Comparison of ENCODE assay signal across 9 cellular contexts in genomic region chr20:51446656-51447055, GRCh38.
DNase-seq lines count a peak whose midpoint lies in the region; ATAC-seq and TF ChIP-seq lines count a peak whose summit lies in the region.
"Had no signal": no experiment of that assay in that cellular context is flagged by ENCODE, and none has a peak within 500 bp of the region (broad histone marks: within the 10 kb centered on the region; RNA-seq: fewer than 3 reads in every experiment).

No MANE protein-coding gene starts in this region.

- H3K4me1 Mint-ChIP-seq in brain = peaks cover 57% of the 10 kb centered on the region

- peaks cover 3% of the 10 kb centered on the region for H3K36me3 ChIP-seq in cardiac muscle cell
- peaks cover 0 to 3% of the 10 kb centered on the region in 2 donors for H3K36me3 ChIP-seq in lung (ENCODE audit: control insufficient read depth in 2 of 2, insufficient read depth in 2 of 2, low read length in 2 of 2)
- no peaks in the 10 kb centered on the region for H3K36me3 ChIP-seq in aorta (ENCODE audit: control insufficient read depth in 1 of 2, insufficient read depth in 2 of 2, low read length in 1 of 2)

- peaks cover 0 to 3% (median 0%) of the 10 kb centered on the region in 5 experiments for H3K9me3 Mint-ChIP-seq in brain

- WGBS in lung, 2 donors = 72 to 86% methylated on average over 10 of the region's 10 CpGs
- WGBS in aorta, 2 donors = 20 to 23% methylated on average over 10 of the region's 10 CpGs

- no peaks in the 10 kb centered on the region for H3K27me3 ChIP-seq in cardiac muscle cell
- H3K27me3 ChIP-seq in lung (ENCODE audit: control insufficient read depth, insufficient read depth) = no peaks in the 10 kb centered on the region
- no peaks in the 10 kb centered on the region for H3K27me3 ChIP-seq in aorta (ENCODE audit: control insufficient read depth in 1 of 2, insufficient read depth in 2 of 2, low read length in 1 of 2)
- H3K27me3 ChIP-seq: BLaER1 had no signal

- H3K4me3 ChIP-seq in cardiac muscle cell (no peak overlapping the region), lung (no peak overlapping the region), aorta (ENCODE audit: low read length in 2 of 2) (no peak overlapping the region)
- H3K4me3 ChIP-seq: BLaER1 had no signal

- no peak overlapping the region for H3K4me3 Mint-ChIP-seq in brain

- intact Hi-C loops in left ventricle myocardium superior (cut with micrococcal nuclease) = no loop called here
- intact Hi-C loops in aorta (cut with DNase I) = loop anchor here in 1 of 2 donors (5.0 kb wide), 1 partner anchor 116 kb away; no protein-coding TSS in a partner anchor

- peaks cover 14% of the 10 kb centered on the region for H3K27me3 Mint-ChIP-seq in brain

- TF ChIP-seq POLR2A in GM18505 (IDR thresholded peaks at IDR 0.05; ENCODE audit: borderline replicate concordance, extremely low read depth, insufficient read depth, insufficient read length) = no peak

- no peaks in the 10 kb centered on the region for H3K36me3 Mint-ChIP-seq in brain

- TF ChIP-seq CTCF in cardiac muscle cell (IDR thresholded peaks at IDR 0.05; ENCODE audit: low read depth, low read length) (no peak), brain (conservative IDR thresholded peaks at IDR 0.05) (no peak), lung (IDR thresholded peaks at IDR 0.05; ENCODE audit: control extremely low read depth, extremely low read depth) (no peak)

- H3K27ac Mint-ChIP-seq in brain = peak overlapping the region in 3 of 5 experiments; percentile 72 to 88 (median 84)

- DNase-seq in cardiac muscle cell (ENCODE audit: low read depth in 1 of 2, low spot score in 1 of 2) (peak in 1 of 2 donors; percentile 60), left ventricle myocardium superior (no peak), lung (ENCODE audit: low spot score) (peak; percentile 38), aorta (no peak)
- no peak for DNase-seq in stimulated activated naive CD4-positive, alpha-beta T cell treated with Interleukin-2 at 50 U/mL for 16 hours (lab: John Stamatoyannopoulos, UW)

- peaks cover 38% of the 10 kb centered on the region for H3K4me1 ChIP-seq in cardiac muscle cell (ENCODE audit: low read depth)
- H3K4me1 ChIP-seq in lung (ENCODE audit: control insufficient read depth in 2 of 2, insufficient read depth in 2 of 2, low read length in 2 of 2) = peaks cover 1 to 8% of the 10 kb centered on the region in 2 donors
- H3K4me1 ChIP-seq in aorta (ENCODE audit: control insufficient read depth in 1 of 2, insufficient read depth in 2 of 2, low read length in 2 of 2) = no peaks in the 10 kb centered on the region

- no peak for ATAC-seq in left ventricle myocardium superior
- ATAC-seq in lung (ENCODE audit: insufficient read depth, low FRiP score) = peak; percentile 43
- peak; percentile 45 for ATAC-seq in aorta (ENCODE audit: low FRiP score)
- no peak for ATAC-seq in GM18505 (IDR thresholded peaks at IDR 0.05; ENCODE audit: unreplicated experiment)
- no peak for ATAC-seq in HG02938 (IDR thresholded peaks at IDR 0.05; ENCODE audit: unreplicated experiment)

- H3K27ac ChIP-seq in cardiac muscle cell (peak overlapping the region; percentile 91), lung (ENCODE audit: low read depth in 1 of 2, low read length in 1 of 2) (peak overlapping the region in 1 of 2 donors; percentile 11), aorta (ENCODE audit: low read depth in 1 of 2, low read length in 2 of 2) (no peak overlapping the region)
- H3K27ac ChIP-seq: BLaER1 had no signal

- H3K9me3 ChIP-seq in cardiac muscle cell (ENCODE audit: low read depth) (no peaks in the 10 kb centered on the region), lung (ENCODE audit: control insufficient read depth in 2 of 2, insufficient read depth in 1 of 2, low read length in 1 of 2) (no peaks in the 10 kb centered on the region), aorta (ENCODE audit: control insufficient read depth, low read length) (no peaks in the 10 kb centered on the region)
- H3K9me3 ChIP-seq: BLaER1 had no signal

Comparison
In these comparisons a context has a peak if more than half of its experiments do, and no peak if none do; other contexts are left out.
1. ATAC-seq: peak in lung (single experiment) and aorta (single experiment); none in left ventricle myocardium superior (single experiment), GM18505 (single experiment) and HG02938 (single experiment).